24 cellular contexts compared by ENCODE assay signal in the genomic region with DNA sequence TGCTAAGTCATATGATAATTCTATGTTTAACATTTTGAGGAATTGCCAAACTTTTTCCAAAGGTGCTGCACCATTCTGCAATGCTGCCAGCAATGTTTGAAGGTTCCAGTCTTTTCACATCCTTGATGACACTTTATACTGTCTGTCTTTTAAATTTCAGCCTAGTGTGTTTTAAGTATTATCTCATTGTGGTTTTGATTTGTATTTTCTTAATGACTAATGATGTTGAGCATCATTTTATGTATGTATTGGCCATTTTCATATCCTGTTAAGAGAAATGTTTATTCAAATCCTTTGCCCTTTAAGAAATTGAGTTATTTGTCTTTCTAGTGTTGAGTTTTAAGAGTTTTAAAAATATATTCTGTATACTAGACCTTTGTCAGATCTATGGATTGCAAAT. TPM values are rescaled to one million over a fixed set of nuclear protein-coding genes. Genes with fewer than 3 reads are reported as not detected.
DNase-seq lines count a peak whose midpoint lies in the region; ATAC-seq and TF ChIP-seq lines count a peak whose summit lies in the region.
"Had no signal": no experiment of that assay in that cellular context is flagged by ENCODE, and none has a peak within 500 bp of the region (broad histone marks: within the 10 kb centered on the region; RNA-seq: fewer than 3 reads in every experiment).

No MANE protein-coding gene starts in this region.

- H3K9me3 ChIP-seq in PC-3 (ENCODE audit: low read length): no peaks in the 10 kb centered on the region
- no peaks in the 10 kb centered on the region for H3K9me3 ChIP-seq in adipocyte (ENCODE audit: control insufficient read depth, low read length)
- H3K9me3 ChIP-seq: gastrocnemius medialis had no signal

- H4K20me1 ChIP-seq in PC-3 (ENCODE audit: low read length): no peaks in the 10 kb centered on the region

- H3K9me2 ChIP-seq in PC-3 (replicated peaks; ENCODE audit: low read length): no peaks in the 10 kb centered on the region

- CTCF ChIA-PET in PC-3 (lab: Charles Lee): no interaction called here

- DNase-seq in activated naive CD4-positive, alpha-beta T cell treated with anti-CD3 and anti-CD28 coated beads, Interleukin-2, amount 50 U/mL, for 16 hours: no peak
- DNase-seq in PC-3: peak; percentile 80
- peak; percentile 25 for DNase-seq in adipocyte (ENCODE audit: low read depth)
- peak; percentile 69 for DNase-seq in iris pigment epithelial cell (ENCODE audit: low read depth)
- no peak for DNase-seq in OCI-M2 (lab: John Stamatoyannopoulos, UW; ENCODE audit: unreplicated experiment)
- DNase-seq: activated CD8-positive, alpha-beta memory T cell treated with anti-CD3 and anti-CD28 coated beads, Interleukin-2, amount 50 U/mL, for 4 hours; amygdala; DND-41; gastrocnemius medialis; left cardiac atrium; NCI-H2029; SHP77; stimulated activated CD4-positive, alpha-beta T cell treated with anti-CD3 and anti-CD28 coated beads, Interleukin-2, amount 100 ng/mL, for 48 hours had no signal

- peak; percentile 31 for ATAC-seq in PC-3
- ATAC-seq in GM18907 (IDR thresholded peaks at IDR 0.05; ENCODE audit: unreplicated experiment): no peak
- ATAC-seq in GM21786 (IDR thresholded peaks at IDR 0.05; ENCODE audit: unreplicated experiment): no peak
- ATAC-seq: gastrocnemius medialis, HCT116, left cardiac atrium, WTC11 had no signal

- no peaks in the 10 kb centered on the region for H3K79me2 ChIP-seq in PC-3 (ENCODE audit: low read length)

- intact Hi-C loops in PC-3 (cut with micrococcal nuclease): loop anchor here (2.0 kb wide), 1 partner anchor 166 kb away; no protein-coding TSS in a partner anchor

- no TSS peak for BruUV-seq in PC-3 (replicated peaks; lab: Mats Ljungman, UMichigan)

- H3K27ac ChIP-seq in PC-3 (ENCODE audit: low read length): peak overlapping the region; percentile 98
- H3K27ac ChIP-seq: gastrocnemius medialis had no signal

- H3K4me1 Mint-ChIP-seq in activated naive CD4-positive, alpha-beta T cell treated with anti-CD3 and anti-CD28 coated beads, Interleukin-2, amount 50 U/mL, for 24 hours: peaks cover 60% of the 10 kb centered on the region

- H3K36me3 ChIP-seq in PC-3 (ENCODE audit: low read depth, low read length) (no peaks in the 10 kb centered on the region), adipocyte (ENCODE audit: control insufficient read depth, insufficient read depth, low read length, severe bottlenecking) (no peaks in the 10 kb centered on the region)
- H3K36me3 ChIP-seq: gastrocnemius medialis had no signal

- peak overlapping the region; percentile 33 for H3K4me3 Mint-ChIP-seq in activated naive CD4-positive, alpha-beta T cell treated with anti-CD3 and anti-CD28 coated beads, Interleukin-2, amount 50 U/mL, for 24 hours
- H3K4me3 Mint-ChIP-seq: nephron, WTC11 had no signal

- no peaks in the 10 kb centered on the region for H3K27me3 Mint-ChIP-seq in activated naive CD4-positive, alpha-beta T cell treated with anti-CD3 and anti-CD28 coated beads, Interleukin-2, amount 50 U/mL, for 24 hours

- peaks cover 45% of the 10 kb centered on the region for H3K4me1 ChIP-seq in PC-3 (ENCODE audit: insufficient read depth, low read length)
- peaks cover 17% of the 10 kb centered on the region for H3K4me1 ChIP-seq in adipocyte (ENCODE audit: control insufficient read depth, insufficient read depth, low read length)
- H3K4me1 ChIP-seq: gastrocnemius medialis had no signal

- no peak overlapping the region for H2AFZ ChIP-seq in PC-3 (ENCODE audit: low read length)

- peak overlapping the region; percentile 42 for H3K4me2 ChIP-seq in PC-3 (ENCODE audit: low read length)

- no peaks in the 10 kb centered on the region for H3K27me3 ChIP-seq in PC-3 (ENCODE audit: low read length)
- H3K27me3 ChIP-seq in adipocyte (replicated peaks; ENCODE audit: control insufficient read depth, insufficient read depth, low read length): no peaks in the 10 kb centered on the region
- H3K27me3 ChIP-seq: gastrocnemius medialis had no signal

- peak overlapping the region; percentile 86 for H3K27ac Mint-ChIP-seq in activated naive CD4-positive, alpha-beta T cell treated with anti-CD3 and anti-CD28 coated beads, Interleukin-2, amount 50 U/mL, for 24 hours
- H3K27ac Mint-ChIP-seq: nephron, WTC11 had no signal

- POLR2A ChIA-PET in PC-3 (lab: Charles Lee; ENCODE audit: unreplicated experiment): no interaction called here

- H3K9ac ChIP-seq in PC-3 (ENCODE audit: low read length): peak overlapping the region; percentile 80
- H3K9ac ChIP-seq in adipocyte (ENCODE audit: low read length): no peak overlapping the region

- TF ChIP-seq CTCF in PC-3 (conservative IDR thresholded peaks at IDR 0.05; ENCODE audit: low read depth, low read length): no peak

- H3K4me3 ChIP-seq in PC-3 (ENCODE audit: low read length): no peak overlapping the region
- no peak overlapping the region for H3K4me3 ChIP-seq in adipocyte (ENCODE audit: low read length)
- H3K4me3 ChIP-seq: gastrocnemius medialis had no signal

- H3K36me3 Mint-ChIP-seq in activated naive CD4-positive, alpha-beta T cell treated with anti-CD3 and anti-CD28 coated beads, Interleukin-2, amount 50 U/mL, for 24 hours: peaks cover 1% of the 10 kb centered on the region
- H3K36me3 Mint-ChIP-seq: WTC11 had no signal

- no peaks in the 10 kb centered on the region for H3K9me3 Mint-ChIP-seq in activated naive CD4-positive, alpha-beta T cell treated with anti-CD3 and anti-CD28 coated beads, Interleukin-2, amount 50 U/mL, for 24 hours
- H3K9me3 Mint-ChIP-seq: nephron, WTC11 had no signal

- no peaks in the 10 kb centered on the region for H3F3A ChIP-seq in PC-3 (ENCODE audit: low read length, unreplicated experiment)

RNA-seq across cellular contexts. Expression of a gene that starts 5.0 kb away (rescaled TPM):
- 2.4 TPM in 1 of 2 replicates, not detected in the other for total RNA-seq in PC-3 (2014; rRNA removed)
- total RNA-seq: gastrocnemius medialis, left cardiac atrium, mesenteric fat pad, NCI-H460, posterior vena cava, skeletal muscle tissue, WTC11 had no signal

RNA-seq across cellular contexts. Expression of a gene that starts 29.4 kb away (rescaled TPM):
- total RNA-seq in PC-3 (2014; rRNA removed): not detected in 2 replicates
- total RNA-seq: gastrocnemius medialis; left cardiac atrium; mesenteric fat pad; NCI-H460; posterior vena cava; skeletal muscle tissue; T-helper 1 cell treated with Interleukin-12 subunit alpha and Interleukin-12 subunit beta and Interleukin-4 antibody, amounts not matched to agents 30 ng/mL and 1 ng/mL, for 36 hours; WTC11 had no signal

Comparison
In these comparisons a context has a peak if more than half of its experiments do, and no peak if none do; other contexts are left out.
1. DNase-seq: peak in PC-3 (single experiment), adipocyte (single experiment) and iris pigment epithelial cell (single experiment); none in activated naive CD4-positive, alpha-beta T cell treated with anti-CD3 and anti-CD28 coated beads, Interleukin-2, amount 50 U/mL, for 16 hours (single experiment) and OCI-M2 (single experiment).